Comparison of ENCODE assay signal across 8 cellular contexts in the genomic region with DNA sequence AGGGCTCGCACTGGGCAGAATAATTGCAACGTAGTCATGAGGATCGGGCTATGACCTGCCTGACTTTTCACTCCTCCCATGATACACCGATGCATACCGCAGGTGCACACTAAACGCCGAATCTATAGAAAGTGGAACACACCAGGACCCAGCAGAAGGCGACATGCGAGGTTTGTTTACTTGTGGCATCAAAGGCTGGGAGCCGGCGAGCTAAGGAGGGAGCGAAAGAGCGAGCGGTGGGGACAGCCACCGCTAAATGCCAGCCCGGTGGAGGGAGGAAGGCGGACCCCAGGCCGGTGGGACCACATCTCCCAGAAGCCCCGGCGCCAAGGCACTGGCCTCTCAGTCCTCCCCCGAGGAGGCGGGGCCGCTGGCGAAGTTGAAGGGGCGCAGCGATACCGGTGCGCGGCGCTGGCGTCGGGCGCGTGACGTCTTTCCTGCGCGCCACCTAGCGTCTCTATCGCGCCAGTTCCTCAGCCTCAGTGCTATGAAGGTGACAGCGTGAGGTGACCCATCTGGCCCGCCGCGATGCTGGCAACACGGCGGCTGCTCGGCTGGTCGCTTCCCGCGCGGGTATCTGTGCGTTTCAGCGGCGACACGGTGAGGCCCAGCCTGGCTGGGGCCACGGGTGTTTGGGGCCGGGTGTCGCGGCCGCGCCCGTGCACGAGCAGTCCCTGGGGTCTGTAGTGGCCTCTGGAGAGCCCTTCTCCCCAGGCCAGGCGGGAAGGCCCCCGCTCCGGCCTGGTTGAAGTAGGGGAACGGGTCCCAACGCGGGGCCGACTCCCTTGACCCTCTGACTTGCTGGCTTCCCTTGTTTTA. TPM values are rescaled to one million over a fixed set of nuclear protein-coding genes. Genes with fewer than 3 reads are reported as not detected.
DNase-seq lines count a peak whose midpoint lies in the region; ATAC-seq and TF ChIP-seq lines count a peak whose summit lies in the region.

Gene NDUFV1, plus strand, starts transcription at position 460 of the 819 bp plus-strand sequence. Its CDS starts 69 bp downstream, at position 529.

- H3K9me3 ChIP-seq in breast epithelium = no peaks in the 10 kb centered on the region
- no peaks in the 10 kb centered on the region for H3K9me3 ChIP-seq in smooth muscle cell (replicated peaks; ENCODE audit: low read depth)

- H3K4me2 ChIP-seq in smooth muscle cell = peak within 1 kb of the TSS; percentile 87

- in situ Hi-C loops in ACHN (cut with HindIII; ENCODE audit: low pct_ligation_motif_present, low pct_unique_long_range_greater_than_20kb, low sequenced_read_pairs) = no loop called here

- no peaks in the 10 kb centered on the region for H3F3A ChIP-seq in smooth muscle cell (ENCODE audit: low read depth)

- H4K20me1 ChIP-seq in smooth muscle cell (ENCODE audit: low read depth) = no peaks in the 10 kb centered on the region

- DNase-seq in ACHN = peak; percentile 90
- peak; percentile 98 for DNase-seq in NCI-H2196 (lab: John Stamatoyannopoulos, UW; ENCODE audit: unreplicated experiment)
- peak; percentile 95 to 97 for DNase-seq in breast epithelium (ENCODE audit: low spot score in 2 of 2)
- DNase-seq in iPS-NIHi11 (ENCODE audit: low spot score) = peak; percentile 95
- DNase-seq in smooth muscle cell (lab: John Stamatoyannopoulos, UW; ENCODE audit: unreplicated experiment) = peak; percentile 74

- peak within 1 kb of the TSS; percentile 89 for H3K27ac ChIP-seq in VCaP
- H3K27ac ChIP-seq in breast epithelium = peak within 1 kb of the TSS; percentile 87 to 88
- no peak within 1 kb of the TSS for H3K27ac ChIP-seq in smooth muscle cell (ENCODE audit: low read depth)

- peak within 1 kb of the TSS; percentile 87 for H2AFZ ChIP-seq in smooth muscle cell (ENCODE audit: low read depth)

- intact Hi-C loops in breast epithelium (cut with DNase I; ENCODE audit: low total_unique reads) = no loop called here

- peak within 1 kb of the TSS; percentile 98 to 100 (median 99) for H3K4me3 ChIP-seq in breast epithelium
- H3K4me3 ChIP-seq in smooth muscle cell = peak within 1 kb of the TSS; percentile 71

- H3K79me2 ChIP-seq in smooth muscle cell (ENCODE audit: low read depth) = peaks cover 16% of the 10 kb centered on the region

- H3K4me1 ChIP-seq in breast epithelium = no peaks in the 10 kb centered on the region
- peaks cover 18% of the 10 kb centered on the region for H3K4me1 ChIP-seq in smooth muscle cell (ENCODE audit: low read depth)

- H3K27me3 ChIP-seq in breast epithelium (no peaks in the 10 kb centered on the region), smooth muscle cell (ENCODE audit: low read depth) (no peaks in the 10 kb centered on the region)

- H3K36me3 ChIP-seq in breast epithelium (no peaks in the 10 kb centered on the region), smooth muscle cell (ENCODE audit: low read depth) (no peaks in the 10 kb centered on the region)

- 4% methylated on average over 69 of the region's 70 CpGs for WGBS in smooth muscle cell (ENCODE audit: low lambda C conversion rate)

- TF ChIP-seq CTCF in VCaP (conservative IDR thresholded peaks at IDR 0.05) (peak; percentile 75), breast epithelium (IDR thresholded peaks at IDR 0.05) (peak; percentile 79 to 84 (median 80)), smooth muscle cell (IDR thresholded peaks at IDR 0.05; ENCODE audit: borderline replicate concordance, insufficient read depth, poor library complexity, severe bottlenecking) (peak; percentile 57)

- peak; percentile 93 for ATAC-seq in GM18867 (IDR thresholded peaks at IDR 0.05; ENCODE audit: unreplicated experiment)
- peak; percentile 86 for ATAC-seq in HG03103 (IDR thresholded peaks at IDR 0.05; ENCODE audit: low read depth, unreplicated experiment)

- peak within 1 kb of the TSS; percentile 84 for H3K9ac ChIP-seq in smooth muscle cell (ENCODE audit: low read depth)

- TF ChIP-seq POLR2A in breast epithelium (IDR thresholded peaks at IDR 0.05) = no peak

RNA-seq across cellular contexts. Expression of gene NDUFV1, which starts in this region (rescaled TPM):
- total RNA-seq in breast epithelium = 100 to 1,000 TPM; 159 to 222 (median 186) TPM
- total RNA-seq in smooth muscle cell = 110 and 111 TPM in 2 replicates
- 201 and 207 TPM in 2 replicates for polyA plus RNA-seq in smooth muscle cell
